ENCODE assay signal across 15 cellular contexts in genomic region chr5:127898551-127899213, GRCh38.
DNase-seq lines count a peak whose midpoint lies in the region; ATAC-seq and TF ChIP-seq lines count a peak whose summit lies in the region.
"Had no signal": no experiment of that assay in that cellular context is flagged by ENCODE, and none has a peak within 500 bp of the region (broad histone marks: within the 10 kb centered on the region; RNA-seq: fewer than 3 reads in every experiment).

No MANE protein-coding gene starts in this region.

- H2AFZ ChIP-seq in PC-3 (ENCODE audit: low read length) = no peak overlapping the region
- peak overlapping the region; percentile 7 for H2AFZ ChIP-seq in fibroblast of lung (ENCODE audit: low read length)

- H3K27ac ChIP-seq in PC-3 (ENCODE audit: low read length) = no peak overlapping the region
- H3K27ac ChIP-seq in fibroblast of lung (ENCODE audit: insufficient read depth, low read length) = no peak overlapping the region
- peak overlapping the region; percentile 17 for H3K27ac ChIP-seq in temporal lobe (ENCODE audit: low read depth, low read length)
- no peak overlapping the region for H3K27ac ChIP-seq in A673 (ENCODE audit: low read depth, low read length, poor library complexity, severe bottlenecking)
- H3K27ac ChIP-seq: ovary had no signal

- H3K79me2 ChIP-seq in PC-3 (ENCODE audit: low read length) (no peaks in the 10 kb centered on the region), fibroblast of lung (ENCODE audit: control insufficient read depth, insufficient read depth, low read length) (no peaks in the 10 kb centered on the region)

- CTCF ChIA-PET in PC-3 (lab: Charles Lee) (no interaction called here), A673 (lab: Charles Lee) (no interaction called here)

- POLR2A ChIA-PET in PC-3 (lab: Charles Lee; ENCODE audit: unreplicated experiment) (no interaction called here), A673 (lab: Charles Lee; ENCODE audit: low non-redundant PET) (no interaction called here)

- H3K9me3 ChIP-seq in PC-3 (ENCODE audit: low read length) (no peaks in the 10 kb centered on the region), fibroblast of lung (ENCODE audit: control insufficient read depth, insufficient read depth, low read depth, low read length) (no peaks in the 10 kb centered on the region), A673 (ENCODE audit: low read depth, low read length, poor library complexity, severe bottlenecking) (no peaks in the 10 kb centered on the region)
- H3K9me3 ChIP-seq: BE2C, ovary had no signal

- intact Hi-C loops in PC-3 (cut with micrococcal nuclease) = no loop called here
- intact Hi-C loops in A673 (cut with micrococcal nuclease; ENCODE audit: unreplicated experiment) = no loop called here

- no peaks in the 10 kb centered on the region for H3K36me3 ChIP-seq in PC-3 (ENCODE audit: low read depth, low read length)
- no peaks in the 10 kb centered on the region for H3K36me3 ChIP-seq in fibroblast of lung (ENCODE audit: control insufficient read depth, insufficient read depth, low read length)
- H3K36me3 ChIP-seq in A673 (ENCODE audit: insufficient read depth, low read length, poor library complexity, severe bottlenecking) = no peaks in the 10 kb centered on the region
- H3K36me3 ChIP-seq: BE2C, ovary had no signal

- BruUV-seq in PC-3 (replicated peaks; lab: Mats Ljungman, UMichigan) = no TSS peak
- BruUV-seq in A673 (replicated peaks; lab: Mats Ljungman, UMichigan) = no TSS peak

- peak; percentile 57 for ATAC-seq in PC-3
- ATAC-seq: Panc1, T-helper 17 cell had no signal

- peak; percentile 20 for DNase-seq in stimulated activated CD4-positive, alpha-beta T cell treated with anti-CD3 and anti-CD28 coated beads, Interleukin-15, amount 100 ng/mL, for 24 hours
- DNase-seq in stimulated activated CD4-positive, alpha-beta T cell treated with anti-CD3 and anti-CD28 coated beads, Interleukin-4, amount 100 ng/mL, for 1 hour = no peak
- DNase-seq in PC-3 = peak; percentile 32
- peak; percentile 23 to 62 for DNase-seq in fibroblast of lung (ENCODE audit: low read depth in 2 of 2)
- DNase-seq in NCI-H1092 treated with DMSO at 0.1 percent for 48 hours (lab: John Stamatoyannopoulos, UW) = no peak
- DNase-seq in SIG-M5 (lab: John Stamatoyannopoulos, UW) = no peak
- no peak for DNase-seq in A673 (ENCODE audit: low spot score)
- DNase-seq: activated CD4-positive, alpha-beta T cell treated with anti-CD3 and anti-CD28 coated beads, Interleukin-2, amount 50 U/mL, for 1 hour; activated naive CD8-positive, alpha-beta T cell treated with anti-CD3 and anti-CD28 coated beads, Interleukin-2, amount 10 ng/mL, durations not matched to agents 7 days and 5 days; BE2C; immature natural killer cell; ovary; T-helper 17 cell had no signal

- peaks cover 8% of the 10 kb centered on the region; the same call in 1 of the 2 replicates for H3K4me1 ChIP-seq in PC-3 (ENCODE audit: insufficient read depth, low read length)
- peaks cover 2% of the 10 kb centered on the region for H3K4me1 ChIP-seq in fibroblast of lung (ENCODE audit: control insufficient read depth, extremely low read depth, insufficient read depth, low read length)
- no peaks in the 10 kb centered on the region for H3K4me1 ChIP-seq in A673 (ENCODE audit: insufficient read depth, low read length, poor library complexity, severe bottlenecking)
- H3K4me1 ChIP-seq: BE2C had no signal

- no peaks in the 10 kb centered on the region for H3K9me2 ChIP-seq in PC-3 (replicated peaks; ENCODE audit: low read length)

- TF ChIP-seq CTCF in PC-3 (conservative IDR thresholded peaks at IDR 0.05; ENCODE audit: low read depth, low read length) (no peak), fibroblast of lung (conservative IDR thresholded peaks at IDR 0.05 in 1 of 2, IDR thresholded peaks at IDR 0.05 in 1 of 2; ENCODE audit: low read depth in 1 of 2, low read length in 2 of 2) (no peak), A673 (conservative IDR thresholded peaks at IDR 0.05; ENCODE audit: low read depth, low read length) (no peak)

- no peak overlapping the region for H3K9ac ChIP-seq in PC-3 (ENCODE audit: low read length)
- no peak overlapping the region for H3K9ac ChIP-seq in fibroblast of lung (ENCODE audit: insufficient read depth, low read length)

- H3K27me3 ChIP-seq in PC-3 (ENCODE audit: low read length) (no peaks in the 10 kb centered on the region), fibroblast of lung (ENCODE audit: control insufficient read depth, insufficient read depth, low read length) (no peaks in the 10 kb centered on the region), A673 (replicated peaks; ENCODE audit: insufficient read depth, low read depth, low read length, poor library complexity) (no peaks in the 10 kb centered on the region)
- H3K27me3 ChIP-seq: BE2C, ovary had no signal

- H3F3A ChIP-seq in PC-3 (ENCODE audit: low read length, unreplicated experiment) = no peaks in the 10 kb centered on the region

- H3K4me3 ChIP-seq in PC-3 (ENCODE audit: low read length) = no peak overlapping the region
- no peak overlapping the region for H3K4me3 ChIP-seq in fibroblast of lung (replicated peaks in 1 of 4; ENCODE audit: control extremely low read depth in 1 of 4, insufficient read depth in 1 of 4, low read depth in 3 of 4, low read length in 4 of 4)
- H3K4me3 ChIP-seq in A673 (ENCODE audit: low read depth, low read length, poor library complexity, severe bottlenecking) = no peak overlapping the region
- H3K4me3 ChIP-seq: ovary had no signal

- H3K4me2 ChIP-seq in PC-3 (ENCODE audit: low read length) = peak overlapping the region; percentile 10; the same call in 1 of the 2 replicates
- no peak overlapping the region for H3K4me2 ChIP-seq in fibroblast of lung (ENCODE audit: extremely low read depth, insufficient read depth, low read length)

- H4K20me1 ChIP-seq in PC-3 (ENCODE audit: low read length) = no peaks in the 10 kb centered on the region
- no peaks in the 10 kb centered on the region for H4K20me1 ChIP-seq in fibroblast of lung (ENCODE audit: control insufficient read depth, extremely low read depth, insufficient read depth, low read length)

Comparison
In these comparisons a context has a peak if more than half of its experiments do, and no peak if none do; other contexts are left out.
1. DNase-seq: peak in stimulated activated CD4-positive, alpha-beta T cell treated with anti-CD3 and anti-CD28 coated beads, Interleukin-15, amount 100 ng/mL, for 24 hours (single experiment), PC-3 (single experiment) and fibroblast of lung (2 of 2); none in stimulated activated CD4-positive, alpha-beta T cell treated with anti-CD3 and anti-CD28 coated beads, Interleukin-4, amount 100 ng/mL, for 1 hour (single experiment), NCI-H1092 treated with DMSO at 0.1 percent for 48 hours (single experiment), SIG-M5 (single experiment) and A673 (single experiment).